Comparison of ENCODE assay signal across 9 cellular contexts in the genomic region with DNA sequence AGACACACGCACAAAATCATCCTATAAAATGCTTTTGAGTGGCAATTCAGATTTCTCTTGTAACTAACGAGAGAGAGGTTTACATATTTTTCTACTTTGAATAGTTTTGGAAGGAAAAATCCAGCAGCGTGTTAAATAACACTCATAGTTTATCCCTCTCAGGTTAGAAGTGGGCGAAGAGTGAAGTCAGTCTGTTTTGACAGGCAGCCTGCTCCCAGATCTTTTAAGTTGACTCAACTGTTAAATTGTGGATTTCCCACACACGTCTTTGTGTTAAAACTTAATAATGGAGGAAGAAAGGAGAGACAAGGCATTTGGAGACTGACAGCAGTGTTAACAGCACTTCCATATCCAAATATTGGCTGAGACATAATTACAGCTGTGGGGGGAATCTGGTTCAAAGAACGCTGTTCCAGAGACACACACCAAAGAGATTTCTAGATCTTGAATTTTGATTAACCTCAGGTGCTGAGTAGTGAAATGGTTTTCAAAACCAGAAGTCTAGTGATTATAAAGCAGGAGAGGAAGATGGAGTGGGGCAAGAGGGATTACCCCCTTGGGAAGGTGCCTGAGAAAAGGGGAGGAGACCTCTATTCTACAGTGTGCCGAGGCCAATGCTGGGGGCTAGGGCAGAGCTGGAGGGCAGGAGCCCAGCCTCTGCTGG. TPM values are rescaled to one million over a fixed set of nuclear protein-coding genes. Genes with fewer than 3 reads are reported as not detected.
A peak's percentile ranks its signal among the peaks of the same experiment; 100 is the strongest.
DNase-seq lines count a peak whose midpoint lies in the region; ATAC-seq and TF ChIP-seq lines count a peak whose summit lies in the region.
"Had no signal": no experiment of that assay in that cellular context is flagged by ENCODE, and none has a peak within 500 bp of the region (broad histone marks: within the 10 kb centered on the region; RNA-seq: fewer than 3 reads in every experiment).

No MANE protein-coding gene starts in this region.

- peaks cover 11% of the 10 kb centered on the region; the same call in 1 of the 2 replicates for H3F3A ChIP-seq in GM23338 (replicated peaks; ENCODE audit: low read depth)

- H3K4me2 ChIP-seq in GM23338 = peak overlapping the region; percentile 86

- H3K27ac Mint-ChIP-seq in GM23338 (no peak overlapping the region), T-cell (peak overlapping the region; percentile 12 to 97)

- TF ChIP-seq CTCF in GM23338 (conservative IDR thresholded peaks at IDR 0.05; ENCODE audit: low read depth in 2 of 2) (no peak), fibroblast of the aortic adventitia (IDR thresholded peaks at IDR 0.05; ENCODE audit: insufficient read depth, low read length) (no peak)

- peaks cover 47% of the 10 kb centered on the region for H4K20me1 ChIP-seq in GM23338 (replicated peaks; ENCODE audit: insufficient read depth)

- ATAC-seq in GM23338 = no peak
- no peak for ATAC-seq in T-cell (replicated peaks in 1 of 4)
- ATAC-seq in GM21423 (IDR thresholded peaks at IDR 0.05; ENCODE audit: unreplicated experiment) = no peak

- POLR2A ChIA-PET in T-cell (lab: Charles Lee) = no interaction called here

- H3K79me2 ChIP-seq in GM23338 (replicated peaks; ENCODE audit: insufficient read depth) = peaks cover 57% of the 10 kb centered on the region

- peak overlapping the region; percentile 94 for H3K4me3 Mint-ChIP-seq in GM23338
- H3K4me3 Mint-ChIP-seq in T-cell = peak overlapping the region; percentile 97 to 99 (median 99)

- H3K27ac ChIP-seq in GM23338 (ENCODE audit: low read depth) = no peak overlapping the region

- peak overlapping the region; percentile 78 for H3K4me3 ChIP-seq in GM23338
- peak overlapping the region; percentile 90 for H3K4me3 ChIP-seq in fibroblast of the aortic adventitia (ENCODE audit: low read depth, low read length)
- peak overlapping the region; percentile 75 for H3K4me3 ChIP-seq in skeletal muscle cell (ENCODE audit: low read depth, low read length)

- DNase-seq in GM23338 (ENCODE audit: low spot score) (no peak), T-cell (no peak), fibroblast of the aortic adventitia (ENCODE audit: low read depth) (no peak), skeletal muscle cell (ENCODE audit: low read depth) (no peak), DMS 273 (lab: John Stamatoyannopoulos, UW; ENCODE audit: unreplicated experiment) (no peak), SK-N-DZ (ENCODE audit: low spot score) (no peak)
- no peak for DNase-seq in effector CD4-positive, alpha-beta T cell
- DNase-seq: NCI-H226 had no signal

- H3K9me3 Mint-ChIP-seq in GM23338 = no peaks in the 10 kb centered on the region
- no peaks in the 10 kb centered on the region for H3K9me3 Mint-ChIP-seq in T-cell

- no peaks in the 10 kb centered on the region for H3K36me3 ChIP-seq in GM23338 (ENCODE audit: insufficient read depth)

- H3K36me3 Mint-ChIP-seq in GM23338 (ENCODE audit: low read depth) = peaks cover 3% of the 10 kb centered on the region; the same call in 1 of the 3 replicates
- no peaks in the 10 kb centered on the region for H3K36me3 Mint-ChIP-seq in T-cell

- peaks cover 42% of the 10 kb centered on the region for H3K27me3 ChIP-seq in GM23338 (ENCODE audit: insufficient read depth)

- no peaks in the 10 kb centered on the region for H3K9me2 ChIP-seq in GM23338 (ENCODE audit: insufficient read depth)

- H2AFZ ChIP-seq in GM23338 = no peak overlapping the region

- H3K4me1 Mint-ChIP-seq in GM23338 = peaks cover 59% of the 10 kb centered on the region
- H3K4me1 Mint-ChIP-seq in T-cell = peaks cover 62 to 68% (median 67%) of the 10 kb centered on the region in 3 donors

- H3K27me3 Mint-ChIP-seq in GM23338 (ENCODE audit: insufficient read depth, low read depth, poor library complexity) (peaks cover 41% of the 10 kb centered on the region), T-cell (peaks cover 0 to 2% of the 10 kb centered on the region in 2 donors)

- peaks cover 42% of the 10 kb centered on the region for H3K4me1 ChIP-seq in GM23338 (ENCODE audit: insufficient read depth)

- CTCF ChIA-PET in T-cell (lab: Charles Lee) = interaction anchor here in 1 of 2 donors (0.7 to 1.0 kb wide), 2 partner anchors 14 to 75 kb away, joined by 3 read pairs; a partner anchor contains a TSS

TF ChIP-seq in GM23338, 12 proteins besides CTCF, POLR2A, EP300 and RAD21 (continues in another document):
- TF ChIP-seq EZH2phosphoT487 (IDR thresholded peaks at IDR 0.05; ENCODE audit: unreplicated experiment) (no peak), EZH2 (IDR thresholded peaks at IDR 0.05; ENCODE audit: low read depth, unreplicated experiment) (no peak), CREB1 (CRISPR knock-in tag; IDR thresholded peaks at IDR 0.05; ENCODE audit: low read depth) (no peak), JUNB (IDR thresholded peaks at IDR 0.05; ENCODE audit: unreplicated experiment) (no peak)
- TF ChIP-seq, protein P1, sequence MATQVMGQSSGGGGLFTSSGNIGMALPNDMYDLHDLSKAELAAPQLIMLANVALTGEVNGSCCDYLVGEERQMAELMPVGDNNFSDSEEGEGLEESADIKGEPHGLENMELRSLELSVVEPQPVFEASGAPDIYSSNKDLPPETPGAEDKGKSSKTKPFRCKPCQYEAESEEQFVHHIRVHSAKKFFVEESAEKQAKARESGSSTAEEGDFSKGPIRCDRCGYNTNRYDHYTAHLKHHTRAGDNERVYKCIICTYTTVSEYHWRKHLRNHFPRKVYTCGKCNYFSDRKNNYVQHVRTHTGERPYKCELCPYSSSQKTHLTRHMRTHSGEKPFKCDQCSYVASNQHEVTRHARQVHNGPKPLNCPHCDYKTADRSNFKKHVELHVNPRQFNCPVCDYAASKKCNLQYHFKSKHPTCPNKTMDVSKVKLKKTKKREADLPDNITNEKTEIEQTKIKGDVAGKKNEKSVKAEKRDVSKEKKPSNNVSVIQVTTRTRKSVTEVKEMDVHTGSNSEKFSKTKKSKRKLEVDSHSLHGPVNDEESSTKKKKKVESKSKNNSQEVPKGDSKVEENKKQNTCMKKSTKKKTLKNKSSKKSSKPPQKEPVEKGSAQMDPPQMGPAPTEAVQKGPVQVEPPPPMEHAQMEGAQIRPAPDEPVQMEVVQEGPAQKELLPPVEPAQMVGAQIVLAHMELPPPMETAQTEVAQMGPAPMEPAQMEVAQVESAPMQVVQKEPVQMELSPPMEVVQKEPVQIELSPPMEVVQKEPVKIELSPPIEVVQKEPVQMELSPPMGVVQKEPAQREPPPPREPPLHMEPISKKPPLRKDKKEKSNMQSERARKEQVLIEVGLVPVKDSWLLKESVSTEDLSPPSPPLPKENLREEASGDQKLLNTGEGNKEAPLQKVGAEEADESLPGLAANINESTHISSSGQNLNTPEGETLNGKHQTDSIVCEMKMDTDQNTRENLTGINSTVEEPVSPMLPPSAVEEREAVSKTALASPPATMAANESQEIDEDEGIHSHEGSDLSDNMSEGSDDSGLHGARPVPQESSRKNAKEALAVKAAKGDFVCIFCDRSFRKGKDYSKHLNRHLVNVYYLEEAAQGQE (IDR thresholded peaks at IDR 0.05; ENCODE audit: unreplicated experiment) = no peak

RNA-seq across cellular contexts. Expression of a gene that starts 2.7 kb away (rescaled TPM):
- 30.4 and 32.1 TPM in 2 replicates for total RNA-seq in GM23338 (2014; rRNA removed; shearing (Covaris generic))
- 9.6 and 10.1 TPM in 2 replicates for polyA plus RNA-seq in GM23338 (2016; fragmentation: Nextera tagmentation; extraction: Ambion mirVana)
- total RNA-seq in T-cell (100 to 1,000 TPM in 1 of 5 donors, 10 to 100 TPM in 4; 64.3 to 117 (median 78.4) TPM), fibroblast of the aortic adventitia (ENCODE audit: low replicate concordance) (18.5 and 31.0 TPM in 2 replicates)
- polyA plus RNA-seq in SK-N-DZ (2014; cell fraction: cytosol; rRNA removed) = 6.2 and 9.1 TPM in 2 replicates
- 10.9 and 15.0 TPM in 2 replicates for polyA plus RNA-seq in SK-N-DZ (2014; cell fraction: nucleus; rRNA removed)

RNA-seq across cellular contexts. Expression of a gene that starts 52.0 kb away (rescaled TPM):
- total RNA-seq in GM23338 (2014; rRNA removed; shearing (Covaris generic)) = 8.5 and 9.5 TPM in 2 replicates
- 1.8 and 2.9 TPM in 2 replicates for polyA plus RNA-seq in GM23338 (2016; fragmentation: Nextera tagmentation; extraction: Ambion mirVana)
- total RNA-seq in T-cell (1 to 10 TPM in 4 of 5 donors, under 1 TPM in 1; 0.73 to 2.0 (median 1.6) TPM), fibroblast of the aortic adventitia (ENCODE audit: low replicate concordance) (19.7 and 27.7 TPM in 2 replicates)
- 6.8 and 6.9 TPM in 2 replicates for polyA plus RNA-seq in SK-N-DZ (2014; cell fraction: cytosol; rRNA removed)
- 3.7 and 4.9 TPM in 2 replicates for polyA plus RNA-seq in SK-N-DZ (2014; cell fraction: nucleus; rRNA removed)
